In the genomic region with DNA sequence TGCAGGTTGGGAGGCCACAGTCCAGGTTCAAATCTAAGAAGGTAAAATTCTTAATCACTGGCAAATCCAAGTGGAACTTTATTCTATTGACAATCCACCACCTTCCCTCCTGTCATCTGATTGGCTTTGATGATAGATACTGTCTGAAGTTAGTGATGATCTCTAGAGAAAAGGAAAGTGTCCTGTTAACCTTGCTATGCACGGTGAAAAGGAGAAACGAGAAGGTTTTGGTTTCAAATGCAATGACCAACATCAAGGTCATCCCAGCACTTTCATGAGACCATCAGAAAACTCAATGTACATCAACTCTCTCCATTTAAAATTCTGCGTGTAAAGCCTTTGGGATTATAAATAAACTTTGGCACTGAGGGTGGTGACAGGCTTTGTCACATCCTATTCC, we compare ENCODE assay signal across 31 cellular contexts.
DNase-seq lines count a peak whose midpoint lies in the region; ATAC-seq, FAIRE-seq and TF ChIP-seq lines count a peak whose summit lies in the region.
"Had no signal": no experiment of that assay in that cellular context is flagged by ENCODE, and none has a peak within 500 bp of the region (broad histone marks: within the 10 kb centered on the region; RNA-seq: fewer than 3 reads in every experiment).

No MANE protein-coding gene starts in this region.

- no peaks in the 10 kb centered on the region for H3K27me3 ChIP-seq in esophagus squamous epithelium
- H3K27me3 ChIP-seq: heart left ventricle, sigmoid colon, tibial nerve had no signal

- peaks cover 24 to 25% of the 10 kb centered on the region in 2 donors for H3K4me1 ChIP-seq in kidney (ENCODE audit: control insufficient read depth in 1 of 2, insufficient read depth in 1 of 2, low read depth in 1 of 2, low read length in 2 of 2)
- H3K4me1 ChIP-seq in esophagus squamous epithelium, result peaks cover 0 to 4% (median 0%) of the 10 kb centered on the region in 3 donors
- H3K4me1 ChIP-seq: heart left ventricle, psoas muscle, sigmoid colon, tibial nerve had no signal

- H3K4me3 ChIP-seq in GM12865 (ENCODE audit: low read depth, low read length), result no peak overlapping the region
- H3K4me3 ChIP-seq in kidney (ENCODE audit: low read length in 2 of 2), result no peak overlapping the region
- no peak overlapping the region for H3K4me3 ChIP-seq in esophagus squamous epithelium
- H3K4me3 ChIP-seq: heart left ventricle, psoas muscle, sigmoid colon, tibial nerve had no signal

- intact Hi-C loops in kidney (cut with DNase I), result no loop called here
- intact Hi-C loops in esophagus squamous epithelium (cut with DNase I), result no loop called here

- FAIRE-seq in kidney (lab: Jason Lieb, UNC), result no peak
- FAIRE-seq: H1, RCC 7860 had no signal

- DNase-seq in GM12865 (ENCODE audit: low read depth) (peak; percentile 58), kidney (no peak), glomerular visceral epithelial cell (ENCODE audit: extremely low spot score) (no peak), esophagus squamous epithelium (lab: John Stamatoyannopoulos, UW) (no peak), midbrain (lab: John Stamatoyannopoulos, UW) (no peak)
- DNase-seq: 8988T; activated CD4-positive, alpha-beta T cell treated with anti-CD3 and anti-CD28 coated beads, Interleukin-2, amount 50 U/mL, for 48 hours; activated CD4-positive, CD25-positive, alpha-beta regulatory T cell treated with anti-CD3 and anti-CD28 coated beads, Interleukin-2, amount 50 U/mL, for 72 hours; activated naive CD4-positive, alpha-beta T cell treated with Interleukin-2 at 50 U/mL for 16 hours; activated T-cell treated with anti-CD3 and anti-CD28 coated beads, Interleukin-2, amount 50 U/mL, for 72 hours; dermis blood vessel endothelial cell; DMS79 treated with DMSO at 0.1 percent for 48 hours; endodermal cell; GDM1; heart left ventricle; HFFc6; naive thymus-derived CD8-positive, alpha-beta T cell; NCI-H748 treated with DMSO at 0.1 percent for 48 hours; occipital lobe; psoas muscle; SHP77 treated with DMSO at 0.1 percent for 48 hours; sigmoid colon; stimulated activated CD4-positive, alpha-beta T cell treated with anti-CD3 and anti-CD28 coated beads, Interleukin-4, amount 100 ng/mL, for 1 hour; T-helper 2 cell had no signal

- H3K36me3 ChIP-seq in kidney (ENCODE audit: control insufficient read depth in 1 of 2, insufficient read depth in 2 of 2, low read length in 2 of 2), result peaks cover 4 to 20% of the 10 kb centered on the region in 2 donors
- H3K36me3 ChIP-seq in esophagus squamous epithelium, result peaks cover 0 to 55% (median 0%) of the 10 kb centered on the region in 3 donors
- H3K36me3 ChIP-seq: sigmoid colon, tibial nerve had no signal

- WGBS in esophagus squamous epithelium, 2 donors, result 82 to 88% methylated on average over 3 of the region's 3 CpGs

- peak; percentile 73 for ATAC-seq in GM19395 (IDR thresholded peaks at IDR 0.05; ENCODE audit: unreplicated experiment)
- ATAC-seq in HG03066 (IDR thresholded peaks at IDR 0.05; ENCODE audit: low read depth, unreplicated experiment), result peak; percentile 49
- no peak for ATAC-seq in activated CD4-positive, CD25-positive, alpha-beta regulatory T cell treated with anti-CD3 and anti-CD28 coated beads, Interleukin-2, amount 50 U/mL, for 24 hours
- ATAC-seq: activated T-cell treated with anti-CD3 and anti-CD28 coated beads, Interleukin-2, amount 50 U/mL, for 72 hours; heart left ventricle; naive thymus-derived CD8-positive, alpha-beta T cell; psoas muscle had no signal

- H3K27ac ChIP-seq in kidney (ENCODE audit: low read depth in 2 of 2, low read length in 2 of 2) (peak overlapping the region; percentile 5 to 68), esophagus squamous epithelium (no peak overlapping the region)
- H3K27ac ChIP-seq: C4-2B, heart left ventricle, psoas muscle, sigmoid colon, tibial nerve had no signal

- no peaks in the 10 kb centered on the region for H3K9me3 ChIP-seq in kidney (ENCODE audit: control insufficient read depth in 1 of 2, low read length in 2 of 2)
- no peaks in the 10 kb centered on the region for H3K9me3 ChIP-seq in esophagus squamous epithelium
- H3K9me3 ChIP-seq: heart left ventricle, psoas muscle, sigmoid colon, tibial nerve had no signal

- no peak for TF ChIP-seq POLR2A in esophagus squamous epithelium (IDR thresholded peaks at IDR 0.05)

- TF ChIP-seq CTCF in GM12865 (IDR thresholded peaks at IDR 0.05; ENCODE audit: insufficient read depth, low read depth, low read length, missing control alignments) (no peak), kidney (IDR thresholded peaks at IDR 0.05; ENCODE audit: borderline replicate concordance, extremely low read depth, insufficient read depth) (no peak), esophagus squamous epithelium (IDR thresholded peaks at IDR 0.05) (no peak)

- no peak overlapping the region for H3K9ac ChIP-seq in kidney (ENCODE audit: low read length in 2 of 2)

Comparison
In these comparisons a context has a peak if more than half of its experiments do, and no peak if none do; other contexts are left out.
1. ATAC-seq: peak in GM19395 (single experiment) and HG03066 (single experiment); none in activated CD4-positive, CD25-positive, alpha-beta regulatory T cell treated with anti-CD3 and anti-CD28 coated beads, Interleukin-2, amount 50 U/mL, for 24 hours (0 of 2).
2. H3K27ac ChIP-seq: peak in kidney (2 of 2); none in esophagus squamous epithelium (0 of 4).